ENCODE assay signal across 26 cellular contexts in the genomic region with DNA sequence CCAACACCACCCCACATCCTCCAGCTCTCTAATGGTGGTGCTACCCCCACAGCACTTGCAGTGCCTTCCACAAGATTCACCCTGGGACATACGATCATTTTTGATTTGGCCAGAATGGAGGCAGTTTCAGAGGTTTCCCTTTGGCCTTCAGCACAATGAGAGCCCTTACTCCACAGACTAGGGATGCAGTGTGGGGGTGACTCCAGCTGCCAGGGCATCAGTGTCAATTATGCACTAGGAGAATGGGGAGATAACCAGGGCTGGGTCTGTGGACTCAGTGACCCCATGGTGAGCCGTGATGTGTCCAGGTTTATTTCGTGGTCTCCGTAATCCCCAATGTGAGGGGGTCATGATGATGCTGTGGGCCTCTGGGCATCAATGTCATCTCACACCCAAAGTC. TPM values are rescaled to one million over a fixed set of nuclear protein-coding genes. Genes with fewer than 3 reads are reported as not detected.
DNase-seq lines count a peak whose midpoint lies in the region; ATAC-seq and TF ChIP-seq lines count a peak whose summit lies in the region.
"Had no signal": no experiment of that assay in that cellular context is flagged by ENCODE, and none has a peak within 500 bp of the region (broad histone marks: within the 10 kb centered on the region; RNA-seq: fewer than 3 reads in every experiment).

No MANE protein-coding gene starts in this region.

- CTCF ChIA-PET in CD4-positive, alpha-beta memory T cell (lab: Charles Lee; ENCODE audit: partially characterized antibody), result interaction anchor here (1.2 kb wide), 1 partner anchor 10 kb away, joined by 3 read pairs; no protein-coding TSS in a partner anchor

- WGBS in smooth muscle cell (ENCODE audit: low lambda C conversion rate), result 80% methylated on average over 4 of the region's 4 CpGs

- H4K20me1 ChIP-seq in smooth muscle cell (ENCODE audit: low read depth), result no peaks in the 10 kb centered on the region

- intact Hi-C loops in activated CD4-positive, alpha-beta T cell treated with anti-CD3 and anti-CD28 coated beads, Interleukin-2, amount 10 ng/mL, durations not matched to agents 24 days and 14 days (cut with micrococcal nuclease), result no loop called here
- intact Hi-C loops in CD4-positive, alpha-beta memory T cell (cut with micrococcal nuclease), result no loop called here

- H3K36me3 Mint-ChIP-seq in activated CD4-positive, alpha-beta T cell treated with anti-CD3 and anti-CD28 coated beads, Interleukin-2, amount 10 ng/mL, durations not matched to agents 24 days and 14 days (ENCODE audit: low read depth), result peaks cover 62% of the 10 kb centered on the region
- H3K36me3 Mint-ChIP-seq in CD4-positive, alpha-beta memory T cell, result peaks cover 18 to 78% of the 10 kb centered on the region in 2 donors
- peaks cover 31% of the 10 kb centered on the region for H3K36me3 Mint-ChIP-seq in activated T-cell treated with anti-CD3 and anti-CD28 coated beads, Interleukin-2, amount 50 U/mL, for 4 hours (ENCODE audit: insufficient read depth)
- peaks cover 18 to 28% of the 10 kb centered on the region in 2 donors for H3K36me3 Mint-ChIP-seq in naive B cell

- peak overlapping the region; percentile 99 for H3K27ac ChIP-seq in CD4-positive, alpha-beta memory T cell (ENCODE audit: low read depth, low read length)
- no peak overlapping the region for H3K27ac ChIP-seq in smooth muscle cell (ENCODE audit: low read depth)
- H3K27ac ChIP-seq: A549, pancreas, upper lobe of left lung had no signal

- H3K4me3 Mint-ChIP-seq in activated CD4-positive, alpha-beta T cell treated with anti-CD3 and anti-CD28 coated beads, Interleukin-2, amount 10 ng/mL, durations not matched to agents 24 days and 14 days, result peak overlapping the region; percentile 99
- H3K4me3 Mint-ChIP-seq in CD4-positive, alpha-beta memory T cell, result peak overlapping the region; percentile 97 to 100 (median 100)
- H3K4me3 Mint-ChIP-seq in activated T-cell treated with anti-CD3 and anti-CD28 coated beads, Interleukin-2, amount 50 U/mL, for 4 hours, result peak overlapping the region; percentile 100
- peak overlapping the region; percentile 99 to 100 (median 100) for H3K4me3 Mint-ChIP-seq in naive B cell
- H3K4me3 Mint-ChIP-seq: dendritic cell treated with granulocyte-macrophage colony-stimulating factor and Interleukin-4, amounts not matched to agents 40 ng/mL and 50 ng/mL, for 4 days had no signal

- H3K4me2 ChIP-seq in smooth muscle cell, result no peak overlapping the region
- H3K4me2 ChIP-seq: A549 had no signal

- H2AFZ ChIP-seq in smooth muscle cell (ENCODE audit: low read depth), result no peak overlapping the region

- peak overlapping the region in 1 of 2 donors; percentile 82 for H3K4me3 ChIP-seq in CD4-positive, alpha-beta memory T cell (ENCODE audit: low read length in 2 of 2)
- H3K4me3 ChIP-seq in smooth muscle cell, result no peak overlapping the region
- H3K4me3 ChIP-seq: A549, pancreas had no signal

- TF ChIP-seq CTCF in smooth muscle cell (IDR thresholded peaks at IDR 0.05; ENCODE audit: borderline replicate concordance, insufficient read depth, poor library complexity, severe bottlenecking), result no peak

- H3K9me3 Mint-ChIP-seq in activated CD4-positive, alpha-beta T cell treated with anti-CD3 and anti-CD28 coated beads, Interleukin-2, amount 10 ng/mL, durations not matched to agents 24 days and 14 days, result no peaks in the 10 kb centered on the region
- H3K9me3 Mint-ChIP-seq in CD4-positive, alpha-beta memory T cell, result peaks cover 0 to 1% (median 0%) of the 10 kb centered on the region in 8 donors
- no peaks in the 10 kb centered on the region for H3K9me3 Mint-ChIP-seq in activated T-cell treated with anti-CD3 and anti-CD28 coated beads, Interleukin-2, amount 50 U/mL, for 4 hours
- H3K9me3 Mint-ChIP-seq in naive B cell, result peaks cover 0 to 2% (median 0%) of the 10 kb centered on the region in 7 donors
- H3K9me3 Mint-ChIP-seq: dendritic cell treated with granulocyte-macrophage colony-stimulating factor and Interleukin-4, amounts not matched to agents 40 ng/mL and 50 ng/mL, for 4 days had no signal

- H3K36me3 ChIP-seq in CD4-positive, alpha-beta memory T cell (ENCODE audit: insufficient read depth, low read length), result peaks cover 5% of the 10 kb centered on the region
- H3K36me3 ChIP-seq in smooth muscle cell (ENCODE audit: low read depth), result no peaks in the 10 kb centered on the region
- H3K36me3 ChIP-seq: BE2C, pancreas, upper lobe of left lung had no signal

- peaks cover 88% of the 10 kb centered on the region for H3K4me1 ChIP-seq in CD4-positive, alpha-beta memory T cell (ENCODE audit: insufficient read depth, low read length)
- no peaks in the 10 kb centered on the region for H3K4me1 ChIP-seq in smooth muscle cell (ENCODE audit: low read depth)
- H3K4me1 ChIP-seq: BE2C had no signal

- peak overlapping the region; percentile 56 for H3K27ac Mint-ChIP-seq in activated CD4-positive, alpha-beta T cell treated with anti-CD3 and anti-CD28 coated beads, Interleukin-2, amount 10 ng/mL, durations not matched to agents 24 days and 14 days
- H3K27ac Mint-ChIP-seq in CD4-positive, alpha-beta memory T cell, result peak overlapping the region; percentile 60 to 100 (median 99)
- H3K27ac Mint-ChIP-seq in naive B cell, result peak overlapping the region in 4 of 6 donors; percentile 36 to 99 (median 70)
- H3K27ac Mint-ChIP-seq: dendritic cell treated with granulocyte-macrophage colony-stimulating factor and Interleukin-4, amounts not matched to agents 40 ng/mL and 50 ng/mL, for 4 days had no signal

- H3K79me2 ChIP-seq in smooth muscle cell (ENCODE audit: low read depth), result no peaks in the 10 kb centered on the region

- peak; percentile 55 for DNase-seq in activated CD4-positive, alpha-beta T cell treated with anti-CD3 and anti-CD28 coated beads, Interleukin-2, amount 10 ng/mL, durations not matched to agents 24 days and 14 days
- DNase-seq in activated CD4-positive, alpha-beta T cell treated with anti-CD3 and anti-CD28 coated beads, Interleukin-2, amount 50 U/mL, for 4 hours, result no peak
- DNase-seq in CD4-positive, alpha-beta memory T cell, result no peak
- no peak for DNase-seq in activated T-cell treated with anti-CD3 and anti-CD28 coated beads, Interleukin-2, amount 50 U/mL, for 4 hours
- DNase-seq in naive B cell (no peak), smooth muscle cell (lab: John Stamatoyannopoulos, UW; ENCODE audit: unreplicated experiment) (no peak), ecto neural progenitor cell (ENCODE audit: low spot score) (no peak)
- DNase-seq: activated CD8-positive, alpha-beta memory T cell treated with anti-CD3 and anti-CD28 coated beads for 24 hours; activated effector memory CD4-positive, alpha-beta T cell treated with anti-CD3 and anti-CD28 coated beads, Interleukin-2, amount 50 U/mL, for 16 hours; aorta; BE2C; left cardiac atrium; mesenchymal stem cell; NCI-H1105; NCI-H2029 treated with DMSO at 0.1 percent for 48 hours; NCI-H345; OCI-M1; pancreas; right cardiac atrium; SHP77 treated with DMSO at 0.1 percent for 48 hours; stimulated activated CD4-positive, alpha-beta T cell treated with anti-CD3 and anti-CD28 coated beads, Interleukin-12 subunit alpha, Interleukin-12 subunit beta, amount 100 ng/mL, for 4 hours; stimulated activated CD4-positive, alpha-beta T cell treated with anti-CD3 and anti-CD28 coated beads, Interleukin-4, amount 100 ng/mL, for 4 hours; upper lobe of left lung had no signal

- no peaks in the 10 kb centered on the region for H3F3A ChIP-seq in smooth muscle cell (ENCODE audit: low read depth)

- H3K27me3 Mint-ChIP-seq in activated CD4-positive, alpha-beta T cell treated with anti-CD3 and anti-CD28 coated beads, Interleukin-2, amount 10 ng/mL, durations not matched to agents 24 days and 14 days, result no peaks in the 10 kb centered on the region
- H3K27me3 Mint-ChIP-seq in CD4-positive, alpha-beta memory T cell, result no peaks in the 10 kb centered on the region
- H3K27me3 Mint-ChIP-seq in activated T-cell treated with anti-CD3 and anti-CD28 coated beads, Interleukin-2, amount 50 U/mL, for 4 hours (ENCODE audit: low read depth), result no peaks in the 10 kb centered on the region
- H3K27me3 Mint-ChIP-seq in naive B cell, result no peaks in the 10 kb centered on the region
- H3K27me3 Mint-ChIP-seq: dendritic cell treated with granulocyte-macrophage colony-stimulating factor and Interleukin-4, amounts not matched to agents 40 ng/mL and 50 ng/mL, for 4 days had no signal

- H3K9ac ChIP-seq in smooth muscle cell (ENCODE audit: low read depth), result no peak overlapping the region

- H3K9me3 ChIP-seq in CD4-positive, alpha-beta memory T cell (ENCODE audit: control insufficient read depth in 1 of 2, low read length in 2 of 2), result no peaks in the 10 kb centered on the region
- no peaks in the 10 kb centered on the region for H3K9me3 ChIP-seq in smooth muscle cell (replicated peaks; ENCODE audit: low read depth)
- H3K9me3 ChIP-seq: A549, BE2C, pancreas, upper lobe of left lung had no signal

- no peaks in the 10 kb centered on the region for H3K27me3 ChIP-seq in CD4-positive, alpha-beta memory T cell (ENCODE audit: insufficient read depth, low read length)
- H3K27me3 ChIP-seq in smooth muscle cell (ENCODE audit: low read depth), result no peaks in the 10 kb centered on the region
- H3K27me3 ChIP-seq: pancreas, upper lobe of left lung had no signal

- H3K4me1 Mint-ChIP-seq in activated CD4-positive, alpha-beta T cell treated with anti-CD3 and anti-CD28 coated beads, Interleukin-2, amount 10 ng/mL, durations not matched to agents 24 days and 14 days, result peaks cover 74% of the 10 kb centered on the region
- H3K4me1 Mint-ChIP-seq in CD4-positive, alpha-beta memory T cell, result peaks cover 75 to 97% (median 85%) of the 10 kb centered on the region in 4 donors
- peaks cover 88% of the 10 kb centered on the region for H3K4me1 Mint-ChIP-seq in activated T-cell treated with anti-CD3 and anti-CD28 coated beads, Interleukin-2, amount 50 U/mL, for 4 hours (ENCODE audit: low read depth)
- peaks cover 81 to 92% (median 86%) of the 10 kb centered on the region in 3 donors for H3K4me1 Mint-ChIP-seq in naive B cell

- no peak for ATAC-seq in activated T-cell treated with anti-CD3 and anti-CD28 coated beads, Interleukin-2, amount 50 U/mL, for 4 hours
- no peak for ATAC-seq in naive B cell (ENCODE audit: low read depth in 2 of 2)
- ATAC-seq in HG03045 (IDR thresholded peaks at IDR 0.05; ENCODE audit: unreplicated experiment), result no peak
- ATAC-seq: A549, left cardiac atrium, pancreas, right cardiac atrium had no signal

- POLR2A ChIA-PET in CD4-positive, alpha-beta memory T cell (lab: Charles Lee; ENCODE audit: partially characterized antibody), result interaction anchor here (1.6 kb wide), 1 partner anchor 23 kb away, joined by 3 read pairs; no protein-coding TSS in a partner anchor

RNA-seq across cellular contexts. Expression of gene MICB, which starts 31.5 kb away (rescaled TPM):
- 32.8 and 35.5 TPM in 2 replicates for total RNA-seq in activated CD4-positive, alpha-beta T cell treated with anti-CD3 and anti-CD28 coated beads, Interleukin-2, amount 10 ng/mL, durations not matched to agents 24 days and 14 days
- total RNA-seq in CD4-positive, alpha-beta memory T cell, result 10 to 100 TPM; 21.4 to 26.3 TPM
- polyA plus RNA-seq in CD4-positive, alpha-beta memory T cell, result 10 to 100 TPM in 1 of 2 donors, 1 to 10 TPM in 1; 8.0 to 11.5 TPM
- 10 to 100 TPM; 11.3 to 14.9 (median 12.5) TPM for total RNA-seq in activated T-cell treated with anti-CD3 and anti-CD28 coated beads, Interleukin-2, amount 50 U/mL, for 4 hours
- polyA plus RNA-seq in naive B cell (ENCODE audit: low read depth in 6 of 6) (10 to 100 TPM in 3 of 6 donors, 1 to 10 TPM in 3; 4.4 to 14.3 (median 9.7) TPM), smooth muscle cell (1.4 and 2.4 TPM in 2 replicates)
- 2.9 and 4.7 TPM in 2 replicates for total RNA-seq in smooth muscle cell
